In genomic region chr5:74598731-74599624, GRCh38 we compare ENCODE assay signal across 2 cellular contexts.
TF ChIP-seq lines count a peak whose summit lies in the region.

No MANE protein-coding gene starts in this region.

TF ChIP-seq in IMR-90, 13 proteins besides CTCF, POLR2A, EP300 and RAD21:
- TF ChIP-seq RFX5 (IDR thresholded peaks at IDR 0.05; ENCODE audit: low read depth, low read length) (no peak), FOS (IDR thresholded peaks at IDR 0.05; ENCODE audit: low read depth, low read length) (no peak), BHLHE40 (IDR thresholded peaks at IDR 0.05; ENCODE audit: low read depth, low read length) (no peak), MAFK (IDR thresholded peaks at IDR 0.05; ENCODE audit: low read depth, low read length) (no peak), MXI1 (IDR thresholded peaks at IDR 0.05; ENCODE audit: borderline replicate concordance, low read depth, low read length) (no peak), MAZ (IDR thresholded peaks at IDR 0.05; ENCODE audit: borderline replicate concordance, low read depth, low read length) (no peak)
TF ChIP-seq in IMR-90: peak in this region for 0.

TF ChIP-seq in HepG2, 621 proteins besides CTCF, POLR2A, EP300 and RAD21:
- peak; percentile 49; the same call in 1 of the 2 replicates for TF ChIP-seq ZMYM3 (CRISPR knock-in tag; IDR thresholded peaks at IDR 0.05)
- peak; percentile 42; the same call in 1 of the 2 replicates for TF ChIP-seq PAXIP1 (CRISPR knock-in tag; conservative IDR thresholded peaks at IDR 0.05)
- 0 out of 2 replicates have a peak, but pooled peaks have one; percentile 12 for TF ChIP-seq ISL2 (CRISPR knock-in tag; IDR thresholded peaks at IDR 0.05)
- TF ChIP-seq POGZ (CRISPR knock-in tag; IDR thresholded peaks at IDR 0.05): 0 out of 2 replicates have a peak, but pooled peaks have one; percentile 34
- 0 out of 2 replicates have a peak, but pooled peaks have one; percentile 27 for TF ChIP-seq ZNF574 (CRISPR knock-in tag; IDR thresholded peaks at IDR 0.05)
- no peak for TF ChIP-seq CREBL2 (CRISPR knock-in tag; IDR thresholded peaks at IDR 0.05; ENCODE audit: borderline replicate concordance)
- no peak for TF ChIP-seq ZNF83 (CRISPR knock-in tag; IDR thresholded peaks at IDR 0.05; ENCODE audit: borderline replicate concordance)
- TF ChIP-seq HNF4A (CRISPR knock-in tag; IDR thresholded peaks at IDR 0.05): peak; percentile 61
- peak; percentile 56 for TF ChIP-seq ZBTB7B (CRISPR knock-in tag; IDR thresholded peaks at IDR 0.05)
- 0 out of 2 replicates have a peak, but pooled peaks have one; percentile 11 for TF ChIP-seq STAG1 (CRISPR knock-in tag; IDR thresholded peaks at IDR 0.05)
- TF ChIP-seq SAP130 (CRISPR knock-in tag; IDR thresholded peaks at IDR 0.05; ENCODE audit: low read depth): no peak
- TF ChIP-seq ARID5B (CRISPR knock-in tag; IDR thresholded peaks at IDR 0.05): 0 out of 2 replicates have a peak, but pooled peaks have one; percentile 25
- peak; percentile 36; the same call in 1 of the 2 replicates for TF ChIP-seq SALL1 (CRISPR knock-in tag; IDR thresholded peaks at IDR 0.05)
- TF ChIP-seq SOX13 (IDR thresholded peaks at IDR 0.05): peak; percentile 37; the same call in 1 of the 2 replicates
- TF ChIP-seq SOX13 (CRISPR knock-in tag; conservative IDR thresholded peaks at IDR 0.05 in 1 of 2, IDR thresholded peaks at IDR 0.05 in 1 of 2): no peak
- TF ChIP-seq THAP8 (CRISPR knock-in tag; IDR thresholded peaks at IDR 0.05; ENCODE audit: borderline replicate concordance): no peak
- no peak for TF ChIP-seq PRPF4 (IDR thresholded peaks at IDR 0.05; ENCODE audit: low read depth, low read length, poor library complexity, severe bottlenecking)
- TF ChIP-seq ZMYM2 (CRISPR knock-in tag; IDR thresholded peaks at IDR 0.05): peak; percentile 56; the same call in 1 of the 2 replicates
- no peak for TF ChIP-seq ZBTB49 (CRISPR knock-in tag; IDR thresholded peaks at IDR 0.05; ENCODE audit: borderline replicate concordance)
- 0 out of 2 replicates have a peak, but pooled peaks have one; percentile 19 for TF ChIP-seq ELF3 (CRISPR knock-in tag; IDR thresholded peaks at IDR 0.05)
- TF ChIP-seq TCF7 (IDR thresholded peaks at IDR 0.05; ENCODE audit: low read depth): 0 out of 2 replicates have a peak, but pooled peaks have one; percentile 7
- 0 out of 2 replicates have a peak, but pooled peaks have one; percentile 33 for TF ChIP-seq MED1 (CRISPR knock-in tag; IDR thresholded peaks at IDR 0.05)
- peak; percentile 84 for TF ChIP-seq ZNF121 (CRISPR knock-in tag; IDR thresholded peaks at IDR 0.05)
